Comparison of ENCODE assay signal across 8 cellular contexts in the genomic region with DNA sequence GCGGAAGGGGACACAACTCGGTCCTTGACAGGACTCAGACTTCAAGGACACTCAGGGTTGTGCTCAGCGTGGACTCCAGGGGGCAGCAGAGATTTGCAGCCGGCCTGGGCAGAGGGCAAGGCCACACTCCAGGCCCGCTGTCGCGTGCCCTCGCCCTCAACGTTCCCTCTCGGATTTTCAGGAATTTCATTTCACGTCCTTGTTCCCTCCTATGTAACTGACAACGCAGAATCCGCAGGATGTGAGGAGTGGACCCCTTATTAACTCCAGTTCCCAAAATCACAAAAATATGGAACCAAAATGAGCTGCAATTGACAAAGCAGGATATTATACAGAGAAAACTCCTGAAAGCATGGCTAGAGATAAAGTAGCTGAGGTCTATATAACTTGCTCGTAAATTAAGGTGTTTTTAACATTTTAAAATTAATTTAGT. TPM values are rescaled to one million over a fixed set of nuclear protein-coding genes. Genes with fewer than 3 reads are reported as not detected.
DNase-seq lines count a peak whose midpoint lies in the region; ATAC-seq and TF ChIP-seq lines count a peak whose summit lies in the region.

No MANE protein-coding gene starts in this region.

- peak; percentile 93 for ATAC-seq in GM21717 (IDR thresholded peaks at IDR 0.05; ENCODE audit: unreplicated experiment)
- ATAC-seq in IMR-90 (ENCODE audit: low read depth), result peak; percentile 99
- peak; percentile 100 for ATAC-seq in Right ventricle myocardium superior (ENCODE audit: poor library complexity)

- H3K27ac ChIP-seq in IMR-90 (ENCODE audit: insufficient read depth, low read length), result no peak overlapping the region

- H3K4me3 ChIP-seq in IMR-90 (ENCODE audit: insufficient read depth, low read depth, low read length), result no peak overlapping the region

- no peak overlapping the region for H3K23ac ChIP-seq in IMR-90 (ENCODE audit: low read depth, low read length)

- H3K79me1 ChIP-seq in IMR-90 (ENCODE audit: low read depth in 1 of 2, low read length in 2 of 2), result no peaks in the 10 kb centered on the region

- H3K9me3 ChIP-seq in IMR-90 (ENCODE audit: control insufficient read depth, insufficient read depth, low read length), result no peaks in the 10 kb centered on the region

- H2AK9ac ChIP-seq in IMR-90 (replicated peaks; ENCODE audit: low read depth, low read length, poor library complexity), result peak overlapping the region; percentile 46

- no CpG with 5 or more reads among the region's 14 CpGs for WGBS in IMR-90 (ENCODE audit: extremely low coverage in 2 of 2, insufficient read length in 1 of 2), 2 experiments

- H4K8ac ChIP-seq in IMR-90 (ENCODE audit: low read depth in 2 of 2, low read length in 2 of 2), result peak overlapping the region in 1 of 2 experiments; percentile 74; a peak in 2 of 4 replicates

- H3K36me3 ChIP-seq in IMR-90 (ENCODE audit: control insufficient read depth, insufficient read depth, low read length), result no peaks in the 10 kb centered on the region

- BruUV-seq in IMR-90 (replicated peaks; lab: Mats Ljungman, UMichigan), result no TSS peak

- H2BK5ac ChIP-seq in IMR-90 (ENCODE audit: low read depth, low read length, poor library complexity, severe bottlenecking), result no peak overlapping the region

- H3K4me1 ChIP-seq in IMR-90 (ENCODE audit: control insufficient read depth, insufficient read depth, low read length), result peaks cover 2% of the 10 kb centered on the region; the same call in 1 of the 2 replicates

- H3K4ac ChIP-seq in IMR-90 (ENCODE audit: low read depth, low read length), result peak overlapping the region; percentile 34; the same call in 1 of the 2 replicates

- H3K27me3 ChIP-seq in IMR-90 (ENCODE audit: control insufficient read depth, insufficient read depth, low read length), result peaks cover 11% of the 10 kb centered on the region

- TF ChIP-seq CTCF in IMR-90 (conservative IDR thresholded peaks at IDR 0.05; ENCODE audit: low read depth, low read length), result peak; percentile 90

- H2AK5ac ChIP-seq in IMR-90 (ENCODE audit: low read depth, low read length), result no peak overlapping the region

- no peak overlapping the region for H3K56ac ChIP-seq in IMR-90 (ENCODE audit: extremely low read depth, insufficient read depth, low read length)

- DNase-seq in G401 (ENCODE audit: low spot score), result peak; percentile 29
- peak; percentile 56 for DNase-seq in IMR-90
- DNase-seq in SK-N-DZ (ENCODE audit: low spot score), result peak; percentile 64
- peak; percentile 75 for DNase-seq in activated naive CD4-positive, alpha-beta T cell treated with Interleukin-2 at 50 U/mL for 16 hours
- DNase-seq in Right ventricle myocardium superior, result peak; percentile 81
- DNase-seq in putamen (ENCODE audit: low spot score), result peak; percentile 29
- no peak for DNase-seq in amniotic stem cell (lab: John Stamatoyannopoulos, UW)

- POLR2A ChIA-PET in IMR-90 (lab: Charles Lee; ENCODE audit: unreplicated experiment), result interaction anchor here (0.7 kb wide), 1 partner anchor 471 kb away, joined by 3 read pairs; no protein-coding TSS in a partner anchor

- CTCF ChIA-PET in IMR-90 (lab: Yijun Ruan, JAX), result interaction anchor here (0.6 to 3.2 kb wide), 13 partner anchors 9 to 1352 kb away, joined by 3 to 30 read pairs (median 3); no protein-coding TSS in a partner anchor

- H3K9ac ChIP-seq in IMR-90 (ENCODE audit: low read depth, low read length), result peak overlapping the region; percentile 63; the same call in 1 of the 2 replicates

- peak overlapping the region; percentile 65; the same call in 1 of the 2 replicates for H2BK20ac ChIP-seq in IMR-90 (ENCODE audit: low read depth, low read length)

- TF ChIP-seq RAD21 in IMR-90 (IDR thresholded peaks at IDR 0.05; ENCODE audit: low read length), result peak; percentile 95

- peak overlapping the region; percentile 73; the same call in 1 of the 2 replicates for H3K14ac ChIP-seq in IMR-90 (replicated peaks; ENCODE audit: low read depth, low read length)

- H4K91ac ChIP-seq in IMR-90 (ENCODE audit: insufficient read depth, low read depth, low read length), result peak overlapping the region; percentile 42; the same call in 1 of the 2 replicates

- peak overlapping the region; percentile 72; the same call in 1 of the 2 replicates for H3K18ac ChIP-seq in IMR-90 (ENCODE audit: low read depth, low read length)

- H4K20me1 ChIP-seq in IMR-90 (ENCODE audit: insufficient read depth, low read length), result no peaks in the 10 kb centered on the region

- H3K9me1 ChIP-seq in IMR-90 (ENCODE audit: insufficient read depth, low read length), result no peaks in the 10 kb centered on the region

- peak overlapping the region; percentile 50; the same call in 1 of the 3 replicates for H2BK15ac ChIP-seq in IMR-90 (ENCODE audit: low read depth, low read length)

- H3K4me2 ChIP-seq in IMR-90 (ENCODE audit: low read depth, low read length), result peak overlapping the region; percentile 31; the same call in 1 of the 2 replicates

- peak overlapping the region; percentile 89 for H2BK120ac ChIP-seq in IMR-90 (ENCODE audit: low read depth, low read length)

- intact Hi-C loops in IMR-90 (cut with micrococcal nuclease) (loop anchor here (1.0 to 5.0 kb wide), 3 partner anchors 135 to 459 kb away; no protein-coding TSS in a partner anchor), Right ventricle myocardium superior (cut with DNase I) (loop anchor here (5.0 kb wide), 1 partner anchor 324 kb away; no protein-coding TSS in a partner anchor)

- in situ Hi-C loops in G401 (cut with HindIII; ENCODE audit: low sequenced_read_pairs), result loop anchor here (25.0 kb wide), 1 partner anchor 324 kb away; no protein-coding TSS in a partner anchor
- in situ Hi-C loops in IMR-90 (cut with MboI; ENCODE audit: low sequenced_read_pairs), result loop anchor here (10.0 kb wide), 1 partner anchor 137 kb away; no protein-coding TSS in a partner anchor

- H4K5ac ChIP-seq in IMR-90 (ENCODE audit: low read depth, low read length), result no peak overlapping the region

- peak overlapping the region; percentile 89 for H2AFZ ChIP-seq in IMR-90 (replicated peaks; ENCODE audit: low read length, poor library complexity)

- dilution Hi-C loops in IMR-90 (cut with HindIII; ENCODE audit: low sequenced_read_pairs, unreplicated experiment), result no loop called here

- TF ChIP-seq POLR2A in IMR-90 (IDR thresholded peaks at IDR 0.05; ENCODE audit: low read depth, low read length), result no peak; the same call in 1 of the 2 replicates

TF ChIP-seq in IMR-90, 13 proteins besides CTCF, POLR2A, EP300 and RAD21:
- TF ChIP-seq, protein P1, sequence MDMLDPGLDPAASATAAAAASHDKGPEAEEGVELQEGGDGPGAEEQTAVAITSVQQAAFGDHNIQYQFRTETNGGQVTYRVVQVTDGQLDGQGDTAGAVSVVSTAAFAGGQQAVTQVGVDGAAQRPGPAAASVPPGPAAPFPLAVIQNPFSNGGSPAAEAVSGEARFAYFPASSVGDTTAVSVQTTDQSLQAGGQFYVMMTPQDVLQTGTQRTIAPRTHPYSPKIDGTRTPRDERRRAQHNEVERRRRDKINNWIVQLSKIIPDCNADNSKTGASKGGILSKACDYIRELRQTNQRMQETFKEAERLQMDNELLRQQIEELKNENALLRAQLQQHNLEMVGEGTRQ (IDR thresholded peaks at IDR 0.05; ENCODE audit: low read depth, low read length), result no peak
- TF ChIP-seq BHLHE40 (IDR thresholded peaks at IDR 0.05; ENCODE audit: low read depth, low read length) (peak; percentile 80; the same call in 1 of the 2 replicates), RCOR1 (IDR thresholded peaks at IDR 0.05; ENCODE audit: insufficient replicate concordance, low read length) (no peak), CHD1 (IDR thresholded peaks at IDR 0.05; ENCODE audit: low read depth, low read length) (no peak), MAZ (IDR thresholded peaks at IDR 0.05; ENCODE audit: borderline replicate concordance, low read depth, low read length) (peak; percentile 17; the same call in 1 of the 2 replicates), MXI1 (IDR thresholded peaks at IDR 0.05; ENCODE audit: borderline replicate concordance, low read depth, low read length) (no peak), CEBPB (IDR thresholded peaks at IDR 0.05; ENCODE audit: low read depth, low read length) (no peak), NFE2L2 (IDR thresholded peaks at IDR 0.05; ENCODE audit: low read depth, low read length) (no peak), FOS (IDR thresholded peaks at IDR 0.05; ENCODE audit: low read depth, low read length) (no peak), RFX5 (IDR thresholded peaks at IDR 0.05; ENCODE audit: low read depth, low read length) (no peak), SMC3 (IDR thresholded peaks at IDR 0.05; ENCODE audit: low read depth, low read length) (peak; percentile 92), MAFK (IDR thresholded peaks at IDR 0.05; ENCODE audit: low read depth, low read length) (no peak)
- TF ChIP-seq, protein P2, sequence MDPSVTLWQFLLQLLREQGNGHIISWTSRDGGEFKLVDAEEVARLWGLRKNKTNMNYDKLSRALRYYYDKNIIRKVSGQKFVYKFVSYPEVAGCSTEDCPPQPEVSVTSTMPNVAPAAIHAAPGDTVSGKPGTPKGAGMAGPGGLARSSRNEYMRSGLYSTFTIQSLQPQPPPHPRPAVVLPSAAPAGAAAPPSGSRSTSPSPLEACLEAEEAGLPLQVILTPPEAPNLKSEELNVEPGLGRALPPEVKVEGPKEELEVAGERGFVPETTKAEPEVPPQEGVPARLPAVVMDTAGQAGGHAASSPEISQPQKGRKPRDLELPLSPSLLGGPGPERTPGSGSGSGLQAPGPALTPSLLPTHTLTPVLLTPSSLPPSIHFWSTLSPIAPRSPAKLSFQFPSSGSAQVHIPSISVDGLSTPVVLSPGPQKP (IDR thresholded peaks at IDR 0.05; ENCODE audit: borderline replicate concordance, low read depth, low read length), result no peak
TF ChIP-seq in IMR-90: peak in this region for 3.

RNA-seq across cellular contexts. Expression of a gene that starts 21.0 kb away (rescaled TPM):
- 107 and 122 TPM in 2 replicates for total RNA-seq in G401 (2014; rRNA removed; shearing (Covaris generic))
- 84.2 and 90.3 TPM in 2 replicates for total RNA-seq in IMR-90 (2012; rRNA removed)
- 113 and 127 TPM in 2 replicates for polyA plus RNA-seq in IMR-90 (2012; rRNA removed)
- 99.3 and 108 TPM in 2 replicates for polyA plus RNA-seq in IMR-90 (2012; cell fraction: cytosol; rRNA removed)
- 122 and 215 TPM in 2 replicates for polyA plus RNA-seq in IMR-90 (2012; cell fraction: nucleus; rRNA removed; ENCODE audit: low replicate concordance)
- polyA plus RNA-seq in SK-N-DZ (2014; cell fraction: cytosol; rRNA removed), result 47.3 and 51.6 TPM in 2 replicates
- 51.0 and 65.9 TPM in 2 replicates for polyA plus RNA-seq in SK-N-DZ (2014; cell fraction: nucleus; rRNA removed)
- 38.0 TPM for total RNA-seq in Right ventricle myocardium superior
